Comparison of ENCODE assay signal across 20 cellular contexts in the genomic region with DNA sequence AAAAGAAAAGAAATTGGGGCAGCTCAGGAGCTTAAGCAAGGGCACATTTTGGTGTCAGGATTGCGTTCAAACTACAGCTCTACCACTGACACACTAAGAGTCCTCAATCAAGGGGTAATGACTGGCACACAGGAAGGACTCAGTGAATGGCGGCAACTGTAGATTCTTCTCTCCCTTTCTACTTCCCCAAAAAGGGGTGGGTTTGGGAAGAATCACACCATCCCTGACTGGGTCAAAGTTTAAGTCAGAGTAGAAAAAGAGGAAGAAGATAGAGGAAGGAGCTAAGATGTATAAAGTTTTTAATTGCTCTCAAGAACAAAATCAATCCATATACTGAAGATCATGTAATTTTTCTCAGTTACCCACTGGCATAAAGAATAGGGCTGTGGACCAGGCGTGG. TPM values are rescaled to one million over a fixed set of nuclear protein-coding genes. Genes with fewer than 3 reads are reported as not detected.
DNase-seq lines count a peak whose midpoint lies in the region; ATAC-seq, FAIRE-seq and TF ChIP-seq lines count a peak whose summit lies in the region.
"Had no signal": no experiment of that assay in that cellular context is flagged by ENCODE, and none has a peak within 500 bp of the region (broad histone marks: within the 10 kb centered on the region; RNA-seq: fewer than 3 reads in every experiment).

No MANE protein-coding gene starts in this region.

- H3K9me1 ChIP-seq in K562 (ENCODE audit: control insufficient read depth, insufficient read depth, low read length): no peaks in the 10 kb centered on the region

- no peak for TF ChIP-seq EP300 in K562 (IDR thresholded peaks at IDR 0.05; ENCODE audit: low read length)

- H3K27me3 Mint-ChIP-seq in naive B cell: no peaks in the 10 kb centered on the region
- no peaks in the 10 kb centered on the region for H3K27me3 Mint-ChIP-seq in activated T-helper 2 cell treated with anti-CD3 and anti-CD28 coated beads, Interferon-gamma antibody, Interleukin-2, Interleukin-4, amounts not matched to agents 10 μg/mL and 5 μg/mL and 100 μg/mL, durations not matched to agents 14 hours and 24 hours and 36 hours (ENCODE audit: low read depth)
- H3K27me3 Mint-ChIP-seq in immature natural killer cell (ENCODE audit: low read depth in 3 of 3): peaks cover 2 to 12% (median 3%) of the 10 kb centered on the region in 3 donors

- 35% methylated on average over 3 of the region's 3 CpGs for WGBS in K562 (ENCODE audit: insufficient coverage, low coverage, missing lambda C conversion rate)
- WGBS in testis, 2 donors: 75 to 84% methylated on average over 3 of the region's 3 CpGs

- in situ Hi-C loops in K562 (cut with MboI): no loop called here

- ATAC-seq in K562 (no peak), naive B cell (ENCODE audit: low read depth in 2 of 2) (peak; percentile 44 to 64)
- ATAC-seq: activated naive CD8-positive, alpha-beta T cell treated with anti-CD3 and anti-CD28 coated beads, Interleukin-2, amount 50 U/mL, for 24 hours; GM12878 had no signal

- peak; percentile 95 for DNase-seq in NOMO-1 treated with DMSO at 0.1 percent for 48 hours (lab: John Stamatoyannopoulos, UW; ENCODE audit: unreplicated experiment)
- no peak for DNase-seq in K562 (ENCODE audit: extremely low read depth in 1 of 4, low spot score in 3 of 4)
- DNase-seq in naive B cell: peak; percentile 33
- DNase-seq in breast epithelium (ENCODE audit: low spot score in 2 of 2): no peak
- DNase-seq in activated T-helper 2 cell treated with anti-CD3 and anti-CD28 coated beads, Interferon-gamma antibody, Interleukin-2, Interleukin-4, amounts not matched to agents 10 μg/mL and 5 μg/mL and 100 μg/mL, durations not matched to agents 14 hours and 24 hours and 36 hours (ENCODE audit: low spot score): no peak
- no peak for DNase-seq in testis
- DNase-seq in immature natural killer cell: no peak
- DNase-seq: activated naive CD8-positive, alpha-beta T cell treated with anti-CD3 and anti-CD28 coated beads, Interleukin-2, amount 50 U/mL, for 24 hours; Calu3; glutamatergic neuron; midbrain; NCI-H1048; NCI-H526 treated with DMSO at 0.1 percent for 48 hours; stimulated activated CD4-positive, alpha-beta T cell treated with anti-CD3 and anti-CD28 coated beads, Interleukin-2, amount 100 ng/mL, for 48 hours; WERI-Rb-1 had no signal

- no peaks in the 10 kb centered on the region; the same call in 1 of the 2 replicates for H3F3A ChIP-seq in DOHH2 (ENCODE audit: control insufficient read depth, insufficient read depth)

- H4K20me1 ChIP-seq in DOHH2 (ENCODE audit: control insufficient read depth, insufficient read depth, low read depth, low read length) (no peaks in the 10 kb centered on the region), K562 (replicated peaks; ENCODE audit: control insufficient read depth, insufficient read depth, low read length) (no peaks in the 10 kb centered on the region)

- no peak for FAIRE-seq in K562 (lab: Jason Lieb, UNC)
- FAIRE-seq: bronchial epithelial cell, GM12878 had no signal

- H3K27ac Mint-ChIP-seq in naive B cell (peak overlapping the region in 5 of 6 donors; percentile 19 to 96 (median 84)), immature natural killer cell (no peak overlapping the region)
- H3K27ac Mint-ChIP-seq in activated T-helper 2 cell treated with anti-CD3 and anti-CD28 coated beads, Interferon-gamma antibody, Interleukin-2, Interleukin-4, amounts not matched to agents 10 μg/mL and 5 μg/mL and 100 μg/mL, durations not matched to agents 14 hours and 24 hours and 36 hours: no peak overlapping the region
- H3K27ac Mint-ChIP-seq: activated naive CD8-positive, alpha-beta T cell treated with anti-CD3 and anti-CD28 coated beads, Interleukin-2, amount 50 U/mL, for 24 hours had no signal

- CTCF ChIA-PET in K562 (lab: Yijun Ruan, JAX; ENCODE audit: low intra/inter-chr PET ratio): no interaction called here

- intact Hi-C loops in K562 (cut with micrococcal nuclease) (no loop called here), breast epithelium (cut with DNase I; ENCODE audit: low total_unique reads) (no loop called here), testis (cut with DNase I; ENCODE audit: low total_unique reads) (no loop called here)
- intact Hi-C loops in activated T-helper 2 cell treated with anti-CD3 and anti-CD28 coated beads, Interferon-gamma antibody, Interleukin-2, Interleukin-4, amounts not matched to agents 10 μg/mL and 5 μg/mL and 100 μg/mL, durations not matched to agents 14 hours and 24 hours and 36 hours (cut with micrococcal nuclease): no loop called here

- no peak overlapping the region for H3K9ac ChIP-seq in K562 (ENCODE audit: insufficient read depth in 1 of 2, low read depth in 2 of 2, low read length in 2 of 2)

- H3K79me2 ChIP-seq in DOHH2 (ENCODE audit: control insufficient read depth, low read length) (no peaks in the 10 kb centered on the region), K562 (ENCODE audit: control insufficient read depth, insufficient read depth, low read length) (no peaks in the 10 kb centered on the region)

- H3K4me1 ChIP-seq in DOHH2 (ENCODE audit: control insufficient read depth, low read length) (peaks cover 28% of the 10 kb centered on the region), K562 (replicated peaks in 1 of 2; ENCODE audit: control insufficient read depth in 2 of 2, insufficient read depth in 2 of 2, low read length in 2 of 2) (peaks cover 0 to 2% of the 10 kb centered on the region in 2 experiments; a peak in 2 of 5 replicates), breast epithelium (no peaks in the 10 kb centered on the region), testis (no peaks in the 10 kb centered on the region)
- H3K4me1 ChIP-seq: esophagus muscularis mucosa had no signal

- peak overlapping the region; percentile 8; the same call in 1 of the 2 replicates for H3K4me2 ChIP-seq in DOHH2 (ENCODE audit: low read length)
- no peak overlapping the region for H3K4me2 ChIP-seq in K562 (ENCODE audit: insufficient read depth, low read length)

- H3K36me3 Mint-ChIP-seq in naive B cell (peaks cover 0 to 1% of the 10 kb centered on the region in 2 donors), immature natural killer cell (peaks cover 0 to 4% (median 0%) of the 10 kb centered on the region in 3 donors)
- H3K36me3 Mint-ChIP-seq in activated T-helper 2 cell treated with anti-CD3 and anti-CD28 coated beads, Interferon-gamma antibody, Interleukin-2, Interleukin-4, amounts not matched to agents 10 μg/mL and 5 μg/mL and 100 μg/mL, durations not matched to agents 14 hours and 24 hours and 36 hours (ENCODE audit: low read depth): no peaks in the 10 kb centered on the region

- TF ChIP-seq CTCF in DOHH2 (IDR thresholded peaks at IDR 0.05; ENCODE audit: low read depth, low read length, poor library complexity, severe bottlenecking) (no peak), K562 (IDR thresholded peaks at IDR 0.05 in 2 of 3, conservative IDR thresholded peaks at IDR 0.05 in 1 of 3; ENCODE audit: insufficient read depth in 2 of 3, low read depth in 1 of 3, low read length in 3 of 3) (no peak), breast epithelium (IDR thresholded peaks at IDR 0.05) (no peak), testis (IDR thresholded peaks at IDR 0.05) (no peak)

- no peaks in the 10 kb centered on the region for H3K36me3 ChIP-seq in DOHH2 (ENCODE audit: control insufficient read depth, low read length)
- no peaks in the 10 kb centered on the region for H3K36me3 ChIP-seq in K562 (ENCODE audit: control insufficient read depth, insufficient read depth, low read length)
- H3K36me3 ChIP-seq in breast epithelium: no peaks in the 10 kb centered on the region
- no peaks in the 10 kb centered on the region for H3K36me3 ChIP-seq in testis (ENCODE audit: low read depth, missing control alignments)
- H3K36me3 ChIP-seq: esophagus muscularis mucosa, WERI-Rb-1 had no signal

- TF ChIP-seq POLR2A in K562 (conservative IDR thresholded peaks at IDR 0.05): no peak
- TF ChIP-seq POLR2A in breast epithelium (IDR thresholded peaks at IDR 0.05): no peak
- TF ChIP-seq POLR2A in testis (IDR thresholded peaks at IDR 0.05): no peak

- H3K27me3 ChIP-seq in DOHH2 (ENCODE audit: control insufficient read depth, low read length): no peaks in the 10 kb centered on the region
- no peaks in the 10 kb centered on the region for H3K27me3 ChIP-seq in K562 (ENCODE audit: control insufficient read depth in 2 of 2, insufficient read depth in 2 of 2, low read length in 2 of 2)
- H3K27me3 ChIP-seq in breast epithelium: no peaks in the 10 kb centered on the region
- H3K27me3 ChIP-seq in testis: no peaks in the 10 kb centered on the region

- no peak for TF ChIP-seq RAD21 in K562 (CRISPR knock-in tag; conservative IDR thresholded peaks at IDR 0.05 in 1 of 2, IDR thresholded peaks at IDR 0.05 in 1 of 2)

- H3K27ac ChIP-seq in DOHH2 (ENCODE audit: low read depth, low read length) (no peak overlapping the region), K562 (ENCODE audit: extremely low read depth, low read depth, low read length) (no peak overlapping the region), breast epithelium (no peak overlapping the region), testis (no peak overlapping the region)
- H3K27ac ChIP-seq: esophagus muscularis mucosa, WERI-Rb-1 had no signal

- H3K4me3 Mint-ChIP-seq in naive B cell: peak overlapping the region in 7 of 8 donors; percentile 8 to 61 (median 30)
- no peak overlapping the region for H3K4me3 Mint-ChIP-seq in activated T-helper 2 cell treated with anti-CD3 and anti-CD28 coated beads, Interferon-gamma antibody, Interleukin-2, Interleukin-4, amounts not matched to agents 10 μg/mL and 5 μg/mL and 100 μg/mL, durations not matched to agents 14 hours and 24 hours and 36 hours (ENCODE audit: low read depth)
- H3K4me3 Mint-ChIP-seq in immature natural killer cell: no peak overlapping the region
- H3K4me3 Mint-ChIP-seq: activated naive CD8-positive, alpha-beta T cell treated with anti-CD3 and anti-CD28 coated beads, Interleukin-2, amount 50 U/mL, for 24 hours had no signal

- H3K4me1 Mint-ChIP-seq in naive B cell (peaks cover 18 to 33% (median 29%) of the 10 kb centered on the region in 3 donors), immature natural killer cell (no peaks in the 10 kb centered on the region)
- peaks cover 6% of the 10 kb centered on the region for H3K4me1 Mint-ChIP-seq in activated T-helper 2 cell treated with anti-CD3 and anti-CD28 coated beads, Interferon-gamma antibody, Interleukin-2, Interleukin-4, amounts not matched to agents 10 μg/mL and 5 μg/mL and 100 μg/mL, durations not matched to agents 14 hours and 24 hours and 36 hours (ENCODE audit: low read depth)
- H3K4me1 Mint-ChIP-seq: activated naive CD8-positive, alpha-beta T cell treated with anti-CD3 and anti-CD28 coated beads, Interleukin-2, amount 50 U/mL, for 24 hours had no signal

- H3K9me3 Mint-ChIP-seq in naive B cell (no peaks in the 10 kb centered on the region), immature natural killer cell (no peaks in the 10 kb centered on the region)
- H3K9me3 Mint-ChIP-seq in activated T-helper 2 cell treated with anti-CD3 and anti-CD28 coated beads, Interferon-gamma antibody, Interleukin-2, Interleukin-4, amounts not matched to agents 10 μg/mL and 5 μg/mL and 100 μg/mL, durations not matched to agents 14 hours and 24 hours and 36 hours: no peaks in the 10 kb centered on the region
- H3K9me3 Mint-ChIP-seq: activated naive CD8-positive, alpha-beta T cell treated with anti-CD3 and anti-CD28 coated beads, Interleukin-2, amount 50 U/mL, for 24 hours had no signal

- H3K4me3 ChIP-seq in DOHH2 (ENCODE audit: low read length) (no peak overlapping the region), K562 (no peak overlapping the region), breast epithelium (no peak overlapping the region), testis (no peak overlapping the region)
- H3K4me3 ChIP-seq: esophagus muscularis mucosa, GM12878 had no signal

- no TSS peak for BruUV-seq in K562 (replicated peaks; lab: Mats Ljungman, UMichigan)

- peak overlapping the region; percentile 66 for H2AFZ ChIP-seq in K562 (ENCODE audit: low read depth, low read length)

- no peaks in the 10 kb centered on the region for H3K9me2 ChIP-seq in DOHH2 (replicated peaks; ENCODE audit: control insufficient read depth, low read length)

- H3K9me3 ChIP-seq in DOHH2 (ENCODE audit: control insufficient read depth, insufficient read depth, low read length) (no peaks in the 10 kb centered on the region), K562 (replicated peaks; ENCODE audit: control insufficient read depth, insufficient read depth, low read depth, low read length) (no peaks in the 10 kb centered on the region), breast epithelium (peaks cover 0 to 4% of the 10 kb centered on the region in 2 donors), testis (no peaks in the 10 kb centered on the region)
- H3K9me3 ChIP-seq: esophagus muscularis mucosa had no signal

- POLR2A ChIA-PET in K562 (lab: Yijun Ruan, JAX): interaction anchor here (2.0 kb wide), 1 partner anchor 11 kb away, joined by 7 read pairs; no protein-coding TSS in a partner anchor

RNA-seq across cellular contexts. Expression of a gene that starts 2.6 kb away (rescaled TPM):
- total RNA-seq in K562 (2011; cell fraction: chromatin; rRNA removed; ENCODE audit: low replicate concordance): not detected in 2 replicates
- total RNA-seq in K562 (2011; cell fraction: nucleolus; rRNA removed): 0.17 TPM in 1 of 2 replicates, not detected in the other
- total RNA-seq in K562 (2011; cell fraction: nucleoplasm; rRNA removed): not detected in 2 replicates
- total RNA-seq in K562 (2014; rRNA removed): 0.08 TPM in 1 of 2 replicates, not detected in the other
- total RNA-seq in K562 (2014; rRNA removed; fragmentation: Illumina TruSeq; extraction: Trizol): 0.07 TPM in 1 of 2 replicates, not detected in the other
- 0.04 and 0.14 TPM in 2 replicates for total RNA-seq in K562 (2015; rRNA removed; fragmentation: Illumina TruSeq; extraction: Trizol)
- 0.07 TPM in 1 of 2 replicates, not detected in the other for total RNA-seq in K562 (2021)
- 0.03 and 0.07 TPM in 2 replicates for polyA plus RNA-seq in K562 (2011; rRNA removed)
- polyA plus RNA-seq in K562 (2011; cell fraction: cytosol; rRNA removed): 0.04 TPM in 1 of 2 replicates, not detected in the other
- polyA plus RNA-seq in K562 (2011; cell fraction: nucleus; rRNA removed): 0.03 and 0.06 TPM in 2 replicates
- 0.21 and 0.46 TPM in 2 replicates for polyA plus RNA-seq in K562 (2012)
- 0.04 TPM in 1 of 2 replicates, not detected in the other for polyA plus RNA-seq in K562 (2014; fragmentation: Illumina TruSeq; extraction: Trizol)
- polyA plus RNA-seq in K562 (2014; fragmentation: Nextera tagmentation; extraction: Ambion mirVana): under 1 TPM; 0.06 to 0.18 TPM
- 0.05 TPM in 1 of 2 replicates, not detected in the other for polyA plus RNA-seq in K562 (2014; rRNA removed)
- not detected in 2 replicates for polyA minus RNA-seq in K562 (2011; rRNA and poly(A)+ RNA removed)
- not detected in 2 replicates for polyA minus RNA-seq in K562 (2011; cell fraction: cytosol; rRNA and poly(A)+ RNA removed)
- polyA minus RNA-seq in K562 (2011; cell fraction: nucleus; rRNA and poly(A)+ RNA removed): 0.13 TPM in 1 of 2 replicates, not detected in the other
- polyA plus RNA-seq in naive B cell (ENCODE audit: low read depth in 6 of 6): 1 to 10 TPM in 2 of 6 donors, under 1 TPM in 3, not detected in 1; 0.41 to 1.7 (median 0.95) TPM
- 1 to 10 TPM; 1.3 to 2.6 (median 1.8) TPM for total RNA-seq in breast epithelium
- 0.16 TPM in 1 of 2 replicates, not detected in the other for total RNA-seq in activated T-helper 2 cell treated with anti-CD3 and anti-CD28 coated beads, Interferon-gamma antibody, Interleukin-2, Interleukin-4, amounts not matched to agents 10 μg/mL and 5 μg/mL and 100 μg/mL, durations not matched to agents 14 hours and 24 hours and 36 hours
- under 1 TPM; 0.43 to 0.63 TPM for total RNA-seq in testis
- 0.70 TPM for polyA plus RNA-seq in testis (ENCODE audit: insufficient read depth, low read depth, low replicate concordance)
- under 1 TPM in 1 of 3 donors, not detected in 2; 0.18 TPM for polyA plus RNA-seq in immature natural killer cell
- total RNA-seq: Calu3, G401 had no signal

RNA-seq across cellular contexts. Expression of a gene that starts 15.6 kb away (rescaled TPM):
- total RNA-seq in K562 (2011; cell fraction: chromatin; rRNA removed; ENCODE audit: low replicate concordance): 9.1 and 41.3 TPM in 2 replicates
- total RNA-seq in K562 (2011; cell fraction: nucleolus; rRNA removed): 6.1 and 6.3 TPM in 2 replicates
- total RNA-seq in K562 (2011; cell fraction: nucleoplasm; rRNA removed): 10.7 and 20.3 TPM in 2 replicates
- total RNA-seq in K562 (2014; rRNA removed) (7.0 and 8.6 TPM in 2 replicates), K562 (2014; rRNA removed; fragmentation: Illumina TruSeq; extraction: Trizol) (39.6 and 51.0 TPM in 2 replicates), K562 (2015; rRNA removed; fragmentation: Illumina TruSeq; extraction: Trizol) (15.3 and 17.5 TPM in 2 replicates), K562 (2021) (42.7 and 46.9 TPM in 2 replicates), breast epithelium (10 to 100 TPM; 14.7 to 44.5 (median 16.8) TPM), testis (10 to 100 TPM; 13.9 to 16.0 TPM)
- polyA plus RNA-seq in K562 (2011; rRNA removed) (14.6 and 26.5 TPM in 2 replicates), K562 (2014; fragmentation: Illumina TruSeq; extraction: Trizol) (13.1 and 13.9 TPM in 2 replicates), K562 (2014; fragmentation: Nextera tagmentation; extraction: Ambion mirVana) (1 to 10 TPM; 4.9 to 7.7 TPM), K562 (2014; rRNA removed) (25.4 and 26.5 TPM in 2 replicates), naive B cell (ENCODE audit: low read depth in 6 of 6) (10 to 100 TPM; 12.8 to 18.0 (median 15.9) TPM), testis (ENCODE audit: insufficient read depth, low read depth, low replicate concordance) (41.2 TPM), immature natural killer cell (10 to 100 TPM; 15.4 to 27.6 (median 19.6) TPM)
- polyA plus RNA-seq in K562 (2011; cell fraction: cytosol; rRNA removed): 2.3 and 6.0 TPM in 2 replicates
- polyA plus RNA-seq in K562 (2011; cell fraction: nucleus; rRNA removed): 2.1 and 3.2 TPM in 2 replicates
- polyA plus RNA-seq in K562 (2012): 23.9 and 27.2 TPM in 2 replicates
- polyA minus RNA-seq in K562 (2011; rRNA and poly(A)+ RNA removed): 10.0 and 11.8 TPM in 2 replicates
- polyA minus RNA-seq in K562 (2011; cell fraction: cytosol; rRNA and poly(A)+ RNA removed): 1.9 and 8.4 TPM in 2 replicates
- 2.3 and 4.3 TPM in 2 replicates for polyA minus RNA-seq in K562 (2011; cell fraction: nucleus; rRNA and poly(A)+ RNA removed)
- 33.4 and 36.7 TPM in 2 replicates for total RNA-seq in activated T-helper 2 cell treated with anti-CD3 and anti-CD28 coated beads, Interferon-gamma antibody, Interleukin-2, Interleukin-4, amounts not matched to agents 10 μg/mL and 5 μg/mL and 100 μg/mL, durations not matched to agents 14 hours and 24 hours and 36 hours

Comparison
In these comparisons a context has a peak if more than half of its experiments do, and no peak if none do; other contexts are left out.
1. DNase-seq: peak in NOMO-1 treated with DMSO at 0.1 percent for 48 hours (single experiment) and naive B cell (single experiment); none in K562 (0 of 4), breast epithelium (0 of 2), activated T-helper 2 cell treated with anti-CD3 and anti-CD28 coated beads, Interferon-gamma antibody, Interleukin-2, Interleukin-4, amounts not matched to agents 10 μg/mL and 5 μg/mL and 100 μg/mL, durations not matched to agents 14 hours and 24 hours and 36 hours (single experiment), testis (single experiment) and immature natural killer cell (0 of 3).
2. H3K27ac Mint-ChIP-seq: peak in naive B cell (5 of 6); none in activated T-helper 2 cell treated with anti-CD3 and anti-CD28 coated beads, Interferon-gamma antibody, Interleukin-2, Interleukin-4, amounts not matched to agents 10 μg/mL and 5 μg/mL and 100 μg/mL, durations not matched to agents 14 hours and 24 hours and 36 hours (single experiment) and immature natural killer cell (0 of 6).
3. H3K4me3 Mint-ChIP-seq: peak in naive B cell (7 of 8); none in activated T-helper 2 cell treated with anti-CD3 and anti-CD28 coated beads, Interferon-gamma antibody, Interleukin-2, Interleukin-4, amounts not matched to agents 10 μg/mL and 5 μg/mL and 100 μg/mL, durations not matched to agents 14 hours and 24 hours and 36 hours (single experiment) and immature natural killer cell (0 of 5).